ENCODE assay signal across 1 cellular context in the genomic region with DNA sequence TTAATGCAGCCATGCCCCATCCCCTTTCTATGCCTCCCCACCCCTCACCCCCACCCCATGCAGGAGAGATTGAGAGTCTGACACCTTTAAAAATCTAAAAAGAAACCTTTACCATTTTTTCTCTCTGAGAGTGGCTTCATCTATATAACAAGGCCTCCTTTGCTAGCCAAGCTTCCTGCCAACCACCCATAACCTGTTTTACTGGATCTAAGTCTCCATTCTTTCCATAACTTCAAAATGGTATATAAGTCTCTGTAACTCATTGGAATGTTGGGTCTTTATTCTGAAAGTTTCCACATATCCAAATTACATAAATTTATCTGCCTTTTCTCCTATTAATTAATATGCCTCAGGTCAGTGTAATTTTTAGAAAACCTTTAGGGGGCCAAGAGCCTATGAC.
TF ChIP-seq lines count a peak whose summit lies in the region.

No MANE protein-coding gene starts in this region.

TF ChIP-seq in GM23338, 12 proteins besides CTCF, POLR2A, EP300 and RAD21 (continued from another document):
- TF ChIP-seq NANOG (IDR thresholded peaks at IDR 0.05; ENCODE audit: borderline replicate concordance) (no peak), EZH2 (IDR thresholded peaks at IDR 0.05; ENCODE audit: low read depth, unreplicated experiment) (no peak), CREB1 (CRISPR knock-in tag; IDR thresholded peaks at IDR 0.05; ENCODE audit: low read depth) (no peak), POLR2AphosphoS5 (IDR thresholded peaks at IDR 0.05; ENCODE audit: low read depth) (no peak), ZNF331 (CRISPR knock-in tag; IDR thresholded peaks at IDR 0.05; ENCODE audit: low read depth) (no peak), EZH2phosphoT487 (IDR thresholded peaks at IDR 0.05; ENCODE audit: unreplicated experiment) (no peak), JUNB (IDR thresholded peaks at IDR 0.05; ENCODE audit: unreplicated experiment) (no peak), ZNF114 (CRISPR knock-in tag; IDR thresholded peaks at IDR 0.05) (no peak)
- TF ChIP-seq, protein P1, sequence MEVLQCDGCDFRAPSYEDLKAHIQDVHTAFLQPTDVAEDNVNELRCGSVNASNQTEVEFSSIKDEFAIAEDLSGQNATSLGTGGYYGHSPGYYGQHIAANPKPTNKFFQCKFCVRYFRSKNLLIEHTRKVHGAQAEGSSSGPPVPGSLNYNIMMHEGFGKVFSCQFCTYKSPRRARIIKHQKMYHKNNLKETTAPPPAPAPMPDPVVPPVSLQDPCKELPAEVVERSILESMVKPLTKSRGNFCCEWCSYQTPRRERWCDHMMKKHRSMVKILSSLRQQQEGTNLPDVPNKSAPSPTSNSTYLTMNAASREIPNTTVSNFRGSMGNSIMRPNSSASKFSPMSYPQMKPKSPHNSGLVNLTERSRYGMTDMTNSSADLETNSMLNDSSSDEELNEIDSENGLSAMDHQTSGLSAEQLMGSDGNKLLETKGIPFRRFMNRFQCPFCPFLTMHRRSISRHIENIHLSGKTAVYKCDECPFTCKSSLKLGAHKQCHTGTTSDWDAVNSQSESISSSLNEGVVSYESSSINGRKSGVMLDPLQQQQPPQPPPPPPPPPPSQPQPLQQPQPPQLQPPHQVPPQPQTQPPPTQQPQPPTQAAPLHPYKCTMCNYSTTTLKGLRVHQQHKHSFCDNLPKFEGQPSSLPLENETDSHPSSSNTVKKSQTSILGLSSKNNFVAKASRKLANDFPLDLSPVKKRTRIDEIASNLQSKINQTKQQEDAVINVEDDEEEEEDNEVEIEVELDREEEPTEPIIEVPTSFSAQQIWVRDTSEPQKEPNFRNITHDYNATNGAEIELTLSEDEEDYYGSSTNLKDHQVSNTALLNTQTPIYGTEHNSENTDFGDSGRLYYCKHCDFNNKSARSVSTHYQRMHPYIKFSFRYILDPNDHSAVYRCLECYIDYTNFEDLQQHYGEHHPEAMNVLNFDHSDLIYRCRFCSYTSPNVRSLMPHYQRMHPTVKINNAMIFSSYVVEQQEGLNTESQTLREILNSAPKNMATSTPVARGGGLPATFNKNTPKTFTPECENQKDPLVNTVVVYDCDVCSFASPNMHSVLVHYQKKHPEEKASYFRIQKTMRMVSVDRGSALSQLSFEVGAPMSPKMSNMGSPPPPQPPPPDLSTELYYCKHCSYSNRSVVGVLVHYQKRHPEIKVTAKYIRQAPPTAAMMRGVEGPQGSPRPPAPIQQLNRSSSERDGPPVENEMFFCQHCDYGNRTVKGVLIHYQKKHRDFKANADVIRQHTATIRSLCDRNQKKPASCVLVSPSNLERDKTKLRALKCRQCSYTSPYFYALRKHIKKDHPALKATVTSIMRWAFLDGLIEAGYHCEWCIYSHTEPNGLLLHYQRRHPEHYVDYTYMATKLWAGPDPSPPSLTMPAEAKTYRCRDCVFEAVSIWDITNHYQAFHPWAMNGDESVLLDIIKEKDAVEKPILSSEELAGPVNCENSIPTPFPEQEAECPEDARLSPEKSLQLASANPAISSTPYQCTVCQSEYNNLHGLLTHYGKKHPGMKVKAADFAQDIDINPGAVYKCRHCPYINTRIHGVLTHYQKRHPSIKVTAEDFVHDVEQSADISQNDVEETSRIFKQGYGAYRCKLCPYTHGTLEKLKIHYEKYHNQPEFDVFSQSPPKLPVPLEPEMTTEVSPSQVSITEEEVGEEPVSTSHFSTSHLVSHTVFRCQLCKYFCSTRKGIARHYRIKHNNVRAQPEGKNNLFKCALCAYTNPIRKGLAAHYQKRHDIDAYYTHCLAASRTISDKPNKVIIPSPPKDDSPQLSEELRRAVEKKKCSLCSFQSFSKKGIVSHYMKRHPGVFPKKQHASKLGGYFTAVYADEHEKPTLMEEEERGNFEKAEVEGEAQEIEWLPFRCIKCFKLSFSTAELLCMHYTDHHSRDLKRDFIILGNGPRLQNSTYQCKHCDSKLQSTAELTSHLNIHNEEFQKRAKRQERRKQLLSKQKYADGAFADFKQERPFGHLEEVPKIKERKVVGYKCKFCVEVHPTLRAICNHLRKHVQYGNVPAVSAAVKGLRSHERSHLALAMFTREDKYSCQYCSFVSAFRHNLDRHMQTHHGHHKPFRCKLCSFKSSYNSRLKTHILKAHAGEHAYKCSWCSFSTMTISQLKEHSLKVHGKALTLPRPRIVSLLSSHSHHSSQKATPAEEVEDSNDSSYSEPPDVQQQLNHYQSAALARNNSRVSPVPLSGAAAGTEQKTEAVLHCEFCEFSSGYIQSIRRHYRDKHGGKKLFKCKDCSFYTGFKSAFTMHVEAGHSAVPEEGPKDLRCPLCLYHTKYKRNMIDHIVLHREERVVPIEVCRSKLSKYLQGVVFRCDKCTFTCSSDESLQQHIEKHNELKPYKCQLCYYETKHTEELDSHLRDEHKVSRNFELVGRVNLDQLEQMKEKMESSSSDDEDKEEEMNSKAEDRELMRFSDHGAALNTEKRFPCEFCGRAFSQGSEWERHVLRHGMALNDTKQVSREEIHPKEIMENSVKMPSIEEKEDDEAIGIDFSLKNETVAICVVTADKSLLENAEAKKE (CRISPR knock-in tag; IDR thresholded peaks at IDR 0.05) = no peak
